Comparison of ENCODE assay signal across 8 cellular contexts in genomic region chr19:3125900-3126524, GRCh38. TPM values are rescaled to one million over a fixed set of nuclear protein-coding genes. Genes with fewer than 3 reads are reported as not detected.
DNase-seq lines count a peak whose midpoint lies in the region; ATAC-seq and TF ChIP-seq lines count a peak whose summit lies in the region.

No MANE protein-coding gene starts in this region.

- H3K27me3 ChIP-seq in BJ (ENCODE audit: control insufficient read depth, insufficient read depth, low read length) (no peaks in the 10 kb centered on the region), HL-60 (ENCODE audit: insufficient read depth, poor library complexity, severe bottlenecking) (no peaks in the 10 kb centered on the region)

- H3K4me3 ChIP-seq in BJ (ENCODE audit: low read depth, low read length) (no peak overlapping the region), HL-60 (replicated peaks; ENCODE audit: insufficient read depth, low read length) (no peak overlapping the region)

- POLR2A ChIA-PET in BJ (lab: Charles Lee): no interaction called here
- POLR2A ChIA-PET in activated naive CD8-positive, alpha-beta T cell treated with anti-CD3 and anti-CD28 coated beads, Interleukin-2, amount 10 ng/mL, durations not matched to agents 7 days and 5 days (lab: Charles Lee): interaction anchor here (0.6 kb wide), 1 partner anchor 149 kb away, joined by 3 read pairs; the partner anchor contains the start of gene TLE6

- CTCF ChIA-PET in BJ (lab: Yijun Ruan, JAX): interaction anchor here (0.6 to 8.0 kb wide), 32 partner anchors 9 to 238 kb away, joined by 3 to 42 read pairs (median 4); no protein-coding TSS in a partner anchor

- no peak overlapping the region for H3K27ac ChIP-seq in HL-60 (replicated peaks)

- no peaks in the 10 kb centered on the region for H3K36me3 Mint-ChIP-seq in activated naive CD8-positive, alpha-beta T cell treated with anti-CD3 and anti-CD28 coated beads, Interleukin-2, amount 10 ng/mL, durations not matched to agents 7 days and 5 days

- peaks cover 3% of the 10 kb centered on the region for H3K27me3 Mint-ChIP-seq in activated naive CD8-positive, alpha-beta T cell treated with anti-CD3 and anti-CD28 coated beads, Interleukin-2, amount 10 ng/mL, durations not matched to agents 7 days and 5 days

- H3K4me3 Mint-ChIP-seq in activated naive CD8-positive, alpha-beta T cell treated with anti-CD3 and anti-CD28 coated beads, Interleukin-2, amount 10 ng/mL, durations not matched to agents 7 days and 5 days: no peak overlapping the region

- TF ChIP-seq CTCF in BJ (IDR thresholded peaks at IDR 0.05; ENCODE audit: insufficient read depth, low read depth, low read length) (peak; percentile 85), HL-60 (IDR thresholded peaks at IDR 0.05; ENCODE audit: insufficient read depth, low read length) (peak; percentile 77)

- peaks cover 3% of the 10 kb centered on the region; the same call in 1 of the 2 replicates for H3K36me3 ChIP-seq in BJ (ENCODE audit: control insufficient read depth, insufficient read depth, low read length)

- peak; percentile 79 for ATAC-seq in activated naive CD8-positive, alpha-beta T cell treated with anti-CD3 and anti-CD28 coated beads, Interleukin-2, amount 10 ng/mL, durations not matched to agents 7 days and 5 days (ENCODE audit: low read depth)
- ATAC-seq in GM21576 (IDR thresholded peaks at IDR 0.05; ENCODE audit: unreplicated experiment): no peak

- H3K27ac Mint-ChIP-seq in activated naive CD8-positive, alpha-beta T cell treated with anti-CD3 and anti-CD28 coated beads, Interleukin-2, amount 10 ng/mL, durations not matched to agents 7 days and 5 days: no peak overlapping the region

- peaks cover 7% of the 10 kb centered on the region for H3K4me1 Mint-ChIP-seq in activated naive CD8-positive, alpha-beta T cell treated with anti-CD3 and anti-CD28 coated beads, Interleukin-2, amount 10 ng/mL, durations not matched to agents 7 days and 5 days

- DNase-seq in BJ (ENCODE audit: low read depth) (no peak), HL-60 (ENCODE audit: low read depth in 1 of 2, low spot score in 1 of 2) (peak in 1 of 2 experiments; percentile 59), SW480 (ENCODE audit: low spot score) (peak; percentile 80), iPS DF 4.7 (ENCODE audit: extremely low read depth, low spot score) (peak; percentile 53), MV-4-11 (lab: John Stamatoyannopoulos, UW) (no peak)
- DNase-seq in activated naive CD8-positive, alpha-beta T cell treated with anti-CD3 and anti-CD28 coated beads, Interleukin-2, amount 10 ng/mL, durations not matched to agents 7 days and 5 days: peak; percentile 76
- DNase-seq in stimulated activated CD4-positive, alpha-beta T cell treated with anti-CD3 and anti-CD28 coated beads, Interleukin-2, amount 100 ng/mL, for 48 hours: peak; percentile 83 to 84

- H3K9me3 Mint-ChIP-seq in activated naive CD8-positive, alpha-beta T cell treated with anti-CD3 and anti-CD28 coated beads, Interleukin-2, amount 10 ng/mL, durations not matched to agents 7 days and 5 days: no peaks in the 10 kb centered on the region

RNA-seq across cellular contexts. Expression of gene GNA15, which starts 9.8 kb away (rescaled TPM):
- polyA plus RNA-seq in BJ (2011; rRNA removed): 0.06 TPM in 1 of 2 replicates, not detected in the other
- 0.24 TPM in 1 of 2 replicates, not detected in the other for polyA minus RNA-seq in BJ (2011; rRNA and poly(A)+ RNA removed)
- total RNA-seq in activated naive CD8-positive, alpha-beta T cell treated with anti-CD3 and anti-CD28 coated beads, Interleukin-2, amount 10 ng/mL, durations not matched to agents 7 days and 5 days: 10 to 100 TPM; 17.9 to 19.5 TPM

RNA-seq across cellular contexts. Expression of gene GNA11, which starts 31.9 kb away (rescaled TPM):
- 8.0 and 15.6 TPM in 2 replicates for polyA plus RNA-seq in BJ (2011; rRNA removed)
- polyA minus RNA-seq in BJ (2011; rRNA and poly(A)+ RNA removed): 11.0 and 30.3 TPM in 2 replicates
- under 1 TPM; 0.44 to 0.71 TPM for total RNA-seq in activated naive CD8-positive, alpha-beta T cell treated with anti-CD3 and anti-CD28 coated beads, Interleukin-2, amount 10 ng/mL, durations not matched to agents 7 days and 5 days

RNA-seq across cellular contexts. Expression of gene S1PR4, which starts 52.6 kb away (rescaled TPM):
- not detected in 2 replicates for polyA plus RNA-seq in BJ (2011; rRNA removed)
- not detected in 2 replicates for polyA minus RNA-seq in BJ (2011; rRNA and poly(A)+ RNA removed)
- total RNA-seq in activated naive CD8-positive, alpha-beta T cell treated with anti-CD3 and anti-CD28 coated beads, Interleukin-2, amount 10 ng/mL, durations not matched to agents 7 days and 5 days: 100 to 1,000 TPM; 133 to 134 TPM

RNA-seq across cellular contexts. Expression of gene NCLN, which starts 59.7 kb away (rescaled TPM):
- 45.3 and 75.8 TPM in 2 replicates for polyA plus RNA-seq in BJ (2011; rRNA removed)
- 41.9 and 51.3 TPM in 2 replicates for polyA minus RNA-seq in BJ (2011; rRNA and poly(A)+ RNA removed)
- 10 to 100 TPM; 51.1 to 53.8 TPM for total RNA-seq in activated naive CD8-positive, alpha-beta T cell treated with anti-CD3 and anti-CD28 coated beads, Interleukin-2, amount 10 ng/mL, durations not matched to agents 7 days and 5 days

Comparison
In these comparisons a context has a peak if more than half of its experiments do, and no peak if none do; other contexts are left out.
1. DNase-seq: peak in SW480 (single experiment), activated naive CD8-positive, alpha-beta T cell treated with anti-CD3 and anti-CD28 coated beads, Interleukin-2, amount 10 ng/mL, durations not matched to agents 7 days and 5 days (single experiment), iPS DF 4.7 (single experiment) and stimulated activated CD4-positive, alpha-beta T cell treated with anti-CD3 and anti-CD28 coated beads, Interleukin-2, amount 100 ng/mL, for 48 hours (2 of 2); none in BJ (single experiment) and MV-4-11 (single experiment).